ENCODE assay signal across 2 cellular contexts in genomic region chr4:140856692-140857091, GRCh38.
TF ChIP-seq lines count a peak whose summit lies in the region.

No MANE protein-coding gene starts in this region.

TF ChIP-seq in H1, 55 proteins besides CTCF, POLR2A, EP300 and RAD21:
- TF ChIP-seq ATF2 (IDR thresholded peaks at IDR 0.05; ENCODE audit: low read length) (no peak), HDAC2 (IDR thresholded peaks at IDR 0.05; ENCODE audit: borderline replicate concordance in 1 of 2, low read depth in 2 of 2, low read length in 2 of 2) (no peak), JUN (IDR thresholded peaks at IDR 0.05; ENCODE audit: low read depth, low read length) (no peak), BACH1 (IDR thresholded peaks at IDR 0.05; ENCODE audit: low read length) (no peak)

TF ChIP-seq in HepG2, 621 proteins besides CTCF, POLR2A, EP300 and RAD21 (continued from another document):
- TF ChIP-seq ZNF770 (CRISPR knock-in tag; IDR thresholded peaks at IDR 0.05) (no peak), ZNF280D (CRISPR knock-in tag; IDR thresholded peaks at IDR 0.05) (no peak), ZNF335 (CRISPR knock-in tag; IDR thresholded peaks at IDR 0.05) (no peak), NR2C2 (CRISPR knock-in tag; IDR thresholded peaks at IDR 0.05; ENCODE audit: borderline replicate concordance) (no peak), ZNF710 (CRISPR knock-in tag; IDR thresholded peaks at IDR 0.05; ENCODE audit: borderline replicate concordance) (no peak), ZNF891 (CRISPR knock-in tag; IDR thresholded peaks at IDR 0.05) (no peak), ZNF260 (CRISPR knock-in tag; IDR thresholded peaks at IDR 0.05; ENCODE audit: borderline replicate concordance, low read depth) (no peak), SRSF1 (optimal IDR thresholded peaks at IDR 0.05; ENCODE audit: low read depth, low read length) (no peak)
TF ChIP-seq in HepG2: peak in this region for 0.
